Comparison of ENCODE assay signal across 10 cellular contexts in the genomic region with DNA sequence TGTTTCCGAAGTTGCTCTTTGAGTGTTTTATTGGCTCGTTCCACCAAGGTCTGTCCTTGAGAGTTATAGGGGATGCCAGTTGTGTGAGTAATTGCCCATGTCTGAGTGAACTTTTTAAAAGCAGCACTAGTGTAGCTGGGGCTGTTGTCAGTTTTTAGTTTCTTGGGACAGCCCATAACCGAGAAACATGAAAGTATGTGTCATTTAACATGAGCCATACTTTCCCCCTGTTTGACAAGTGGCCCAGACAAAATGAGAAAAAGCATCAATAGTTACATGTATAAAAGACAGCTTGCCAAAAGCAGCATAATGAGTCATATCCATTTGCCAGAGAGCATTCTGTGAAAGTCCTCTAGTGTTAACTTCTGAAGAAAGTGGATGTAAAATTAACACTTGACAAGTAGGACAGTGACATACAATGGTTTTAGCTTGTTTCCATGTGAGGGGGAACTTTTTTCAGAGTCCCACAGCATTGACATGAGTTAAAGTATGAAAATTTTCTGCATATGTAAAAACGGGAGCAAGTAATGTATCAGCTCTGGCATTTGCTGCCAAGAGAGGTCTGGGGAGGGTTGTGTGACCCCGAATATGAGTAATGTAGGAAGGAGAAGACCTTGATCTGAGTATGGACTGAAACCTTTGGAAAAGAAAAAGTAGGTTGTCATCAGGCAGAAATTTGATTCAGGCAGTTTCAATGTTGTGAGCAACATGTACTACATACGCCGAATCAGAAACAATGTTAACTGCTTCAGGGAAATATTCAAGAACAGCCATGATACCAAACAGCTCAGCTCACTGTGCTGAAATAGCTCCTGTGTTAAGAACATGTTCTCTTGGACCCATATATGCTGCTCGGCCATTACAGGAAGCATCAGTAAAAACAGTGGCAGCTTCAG. TPM values are rescaled to one million over a fixed set of nuclear protein-coding genes. Genes with fewer than 3 reads are reported as not detected.
DNase-seq lines count a peak whose midpoint lies in the region; ATAC-seq, FAIRE-seq and TF ChIP-seq lines count a peak whose summit lies in the region.
"Had no signal": no experiment of that assay in that cellular context is flagged by ENCODE, and none has a peak within 500 bp of the region (broad histone marks: within the 10 kb centered on the region; RNA-seq: fewer than 3 reads in every experiment).

No MANE protein-coding gene starts in this region.

- no peak overlapping the region for H2AFZ ChIP-seq in keratinocyte (ENCODE audit: control insufficient read depth, low read length)

- no peak overlapping the region for H3K4me3 ChIP-seq in AG10803 (ENCODE audit: low read length)
- no peak overlapping the region for H3K4me3 ChIP-seq in keratinocyte (ENCODE audit: control insufficient read depth in 2 of 3, extremely low read depth in 1 of 3, insufficient read depth in 2 of 3, low read depth in 1 of 3, low read length in 3 of 3)
- no peak overlapping the region for H3K4me3 ChIP-seq in testis

- no peaks in the 10 kb centered on the region for H3K9me1 ChIP-seq in keratinocyte (ENCODE audit: control insufficient read depth, extremely low read depth, insufficient read depth, low read length)

- no peaks in the 10 kb centered on the region for H4K20me1 ChIP-seq in keratinocyte (ENCODE audit: control insufficient read depth, extremely low read depth, insufficient read depth, low read length)

- H3K36me3 ChIP-seq in keratinocyte (ENCODE audit: control insufficient read depth in 2 of 2, extremely low read depth in 1 of 2, insufficient read depth in 2 of 2, low read length in 2 of 2) = no peaks in the 10 kb centered on the region
- no peaks in the 10 kb centered on the region for H3K36me3 ChIP-seq in testis (ENCODE audit: low read depth, missing control alignments)

- H3K27ac ChIP-seq in keratinocyte (ENCODE audit: control insufficient read depth, insufficient read depth, low read length) = no peak overlapping the region
- no peak overlapping the region for H3K27ac ChIP-seq in testis

- FAIRE-seq in keratinocyte (lab: Jason Lieb, UNC) (peak; percentile 26), GM12892 (lab: Jason Lieb, UNC) (no peak)
- FAIRE-seq: colon had no signal

- intact Hi-C loops in testis (cut with DNase I; ENCODE audit: low total_unique reads) = no loop called here

- H3K4me1 ChIP-seq in keratinocyte (ENCODE audit: control insufficient read depth, extremely low read depth, insufficient read depth, low read length) = peaks cover 9% of the 10 kb centered on the region
- peaks cover 19% of the 10 kb centered on the region for H3K4me1 ChIP-seq in testis

- H3K79me2 ChIP-seq in keratinocyte (ENCODE audit: control insufficient read depth, insufficient read depth, low read length) = no peaks in the 10 kb centered on the region

- H3K4me2 ChIP-seq in keratinocyte (ENCODE audit: control insufficient read depth, extremely low read depth, insufficient read depth, low read depth, low read length) = peak overlapping the region; percentile 39

- dilution Hi-C loops in keratinocyte (cut with MboI; ENCODE audit: extremely low pct_ligation_motif_present, low sequenced_read_pairs) = no loop called here

- H3K9me3 ChIP-seq in keratinocyte (ENCODE audit: control insufficient read depth, low read depth, low read length) (no peaks in the 10 kb centered on the region), testis (no peaks in the 10 kb centered on the region)

- TF ChIP-seq CTCF in AG10803 (conservative IDR thresholded peaks at IDR 0.05; ENCODE audit: low read length) (no peak), keratinocyte (optimal IDR thresholded peaks at IDR 0.05 in 1 of 3, IDR thresholded peaks at IDR 0.05 in 1 of 3, conservative IDR thresholded peaks at IDR 0.05 in 1 of 3; ENCODE audit: extremely low read depth in 1 of 3, insufficient read depth in 2 of 3, low read length in 3 of 3) (no peak), testis (IDR thresholded peaks at IDR 0.05) (no peak)

- no peak overlapping the region for H3K9ac ChIP-seq in keratinocyte (ENCODE audit: control insufficient read depth, extremely low read depth, insufficient read depth, low read length)

- peak; percentile 43 for ATAC-seq in GM18870 (IDR thresholded peaks at IDR 0.05; ENCODE audit: unreplicated experiment)

- no peaks in the 10 kb centered on the region for H3K27me3 ChIP-seq in keratinocyte (ENCODE audit: control insufficient read depth, extremely low read depth, insufficient read depth, low read length)
- H3K27me3 ChIP-seq in testis = no peaks in the 10 kb centered on the region

- DNase-seq in AG10803 (ENCODE audit: low read depth) = peak; percentile 53
- DNase-seq in amniotic epithelial cell (ENCODE audit: low read depth) = peak; percentile 28
- DNase-seq in keratinocyte (ENCODE audit: low read depth, low spot score) = no peak
- no peak for DNase-seq in SW480 (ENCODE audit: low spot score)
- DNase-seq in testis = no peak
- no peak for DNase-seq in GM12892 (ENCODE audit: insufficient read length)
- no peak for DNase-seq in SIG-M5 treated with dmso at 0.1 percent for 504 hours (lab: John Stamatoyannopoulos, UW; ENCODE audit: unreplicated experiment)
- DNase-seq: NCI-H2107 had no signal

- TF ChIP-seq POLR2A in testis (IDR thresholded peaks at IDR 0.05) = no peak
- no peak for TF ChIP-seq POLR2A in GM12892 (IDR thresholded peaks at IDR 0.05; ENCODE audit: low read depth, low read length)

- WGBS in testis, 2 donors = 12 to 24% methylated on average over 8 of the region's 8 CpGs

RNA-seq across cellular contexts. Expression of a gene that starts 56.8 kb away (rescaled TPM):
- polyA plus RNA-seq in keratinocyte (36.5 to 49.1 TPM (median 43.1 TPM) in 3 replicates), testis (ENCODE audit: insufficient read depth, low read depth, low replicate concordance) (48.2 TPM)
- polyA plus RNA-seq in keratinocyte (2011; ENCODE audit: low read depth) = 9.5 TPM
- 28.9 and 46.0 TPM in 2 replicates for polyA plus RNA-seq in keratinocyte (2011; cell fraction: cytosol; rRNA removed)
- polyA plus RNA-seq in keratinocyte (2011; cell fraction: nucleus; rRNA removed) = 61.6 and 68.3 TPM in 2 replicates
- polyA plus RNA-seq in keratinocyte (2012; ENCODE audit: low replicate concordance) = 40.7 and 45.9 TPM in 2 replicates
- polyA minus RNA-seq in keratinocyte = 21.7 to 43.7 TPM (median 36.6 TPM) in 3 replicates
- polyA minus RNA-seq in keratinocyte (2011; cell fraction: cytosol; rRNA and poly(A)+ RNA removed) = 32.8 TPM
- polyA minus RNA-seq in keratinocyte (2011; cell fraction: nucleus; rRNA and poly(A)+ RNA removed) = 26.6 and 27.1 TPM in 2 replicates
- total RNA-seq in testis = 10 to 100 TPM; 26.5 to 45.6 TPM
- polyA plus RNA-seq in GM12892 (2012; ENCODE audit: missing spikeins) = 2.2 TPM

Comparison
In these comparisons a context has a peak if more than half of its experiments do, and no peak if none do; other contexts are left out.
1. DNase-seq: peak in AG10803 (single experiment) and amniotic epithelial cell (single experiment); none in keratinocyte (single experiment), SW480 (single experiment), testis (single experiment), GM12892 (single experiment) and SIG-M5 treated with dmso at 0.1 percent for 504 hours (single experiment).